1 cellular context compared by ENCODE assay signal in genomic region chr4:40462326-40462725, GRCh38.
TF ChIP-seq lines count a peak whose summit lies in the region.

No MANE protein-coding gene starts in this region.

TF ChIP-seq in GM23338, 12 proteins besides CTCF, POLR2A, EP300 and RAD21:
- TF ChIP-seq REST (IDR thresholded peaks at IDR 0.05; ENCODE audit: unreplicated experiment) (no peak), ZNF114 (CRISPR knock-in tag; IDR thresholded peaks at IDR 0.05) (no peak), ZNF462 (CRISPR knock-in tag; IDR thresholded peaks at IDR 0.05) (no peak), STAT1 (IDR thresholded peaks at IDR 0.05; ENCODE audit: unreplicated experiment) (no peak), ZNF331 (CRISPR knock-in tag; IDR thresholded peaks at IDR 0.05; ENCODE audit: low read depth) (no peak), POLR2AphosphoS5 (IDR thresholded peaks at IDR 0.05; ENCODE audit: low read depth) (no peak), JUNB (IDR thresholded peaks at IDR 0.05; ENCODE audit: unreplicated experiment) (no peak), NANOG (IDR thresholded peaks at IDR 0.05; ENCODE audit: borderline replicate concordance) (no peak), EZH2 (IDR thresholded peaks at IDR 0.05; ENCODE audit: low read depth, unreplicated experiment) (no peak), EZH2phosphoT487 (IDR thresholded peaks at IDR 0.05; ENCODE audit: unreplicated experiment) (no peak), ETS1 (IDR thresholded peaks at IDR 0.05) (no peak)
